In genomic region chr1:53180951-53181350, GRCh38 we compare ENCODE assay signal across 23 cellular contexts. TPM values are rescaled to one million over a fixed set of nuclear protein-coding genes. Genes with fewer than 3 reads are reported as not detected.
DNase-seq lines count a peak whose midpoint lies in the region; ATAC-seq, FAIRE-seq and TF ChIP-seq lines count a peak whose summit lies in the region.
"Had no signal": no experiment of that assay in that cellular context is flagged by ENCODE, and none has a peak within 500 bp of the region (broad histone marks: within the 10 kb centered on the region; RNA-seq: fewer than 3 reads in every experiment).

No MANE protein-coding gene starts in this region.

- peak overlapping the region; percentile 92 for H3K27ac ChIP-seq in AG04450 (ENCODE audit: low read depth, low read length)
- no peak overlapping the region for H3K27ac ChIP-seq in KMS-11
- peak overlapping the region; percentile 68 for H3K27ac ChIP-seq in fibroblast of lung (ENCODE audit: insufficient read depth, low read length)
- H3K27ac ChIP-seq in small intestine (ENCODE audit: low read depth in 1 of 2, low read length in 1 of 2): no peak overlapping the region
- no peak overlapping the region for H3K27ac ChIP-seq in brain microvascular endothelial cell
- H3K27ac ChIP-seq: A549 had no signal

- WGBS in small intestine, 3 donors: 90 to 94% (median 92%) methylated on average over 5 of the region's 5 CpGs

- no peak overlapping the region for H3K27ac Mint-ChIP-seq in activated T-cell treated with anti-CD3 and anti-CD28 coated beads, Interleukin-2, amount 50 U/mL, for 24 hours
- H3K27ac Mint-ChIP-seq: CD4-positive, alpha-beta memory T cell had no signal

- H3K79me2 ChIP-seq in KMS-11 (ENCODE audit: insufficient read depth, low read depth) (no peaks in the 10 kb centered on the region), fibroblast of lung (ENCODE audit: control insufficient read depth, insufficient read depth, low read length) (no peaks in the 10 kb centered on the region)

- CTCF ChIA-PET in AG04450 (lab: Charles Lee): interaction anchor here (0.6 to 1.7 kb wide), 3 partner anchors 95 to 393 kb away, joined by 3 to 4 read pairs (median 3); no protein-coding TSS in a partner anchor

- no peaks in the 10 kb centered on the region for H3K4me1 ChIP-seq in KMS-11 (ENCODE audit: low read depth, poor library complexity, severe bottlenecking)
- peaks cover 51% of the 10 kb centered on the region for H3K4me1 ChIP-seq in fibroblast of lung (ENCODE audit: control insufficient read depth, extremely low read depth, insufficient read depth, low read length)
- peaks cover 2 to 8% of the 10 kb centered on the region in 2 donors for H3K4me1 ChIP-seq in small intestine (ENCODE audit: control insufficient read depth in 2 of 2, insufficient read depth in 1 of 2, low read depth in 1 of 2, low read length in 1 of 2)
- H3K4me1 ChIP-seq: HAP-1 had no signal

- no peaks in the 10 kb centered on the region for H3K36me3 Mint-ChIP-seq in activated T-cell treated with anti-CD3 and anti-CD28 coated beads, Interleukin-2, amount 50 U/mL, for 24 hours (ENCODE audit: low read depth)
- H3K36me3 Mint-ChIP-seq: CD4-positive, alpha-beta memory T cell had no signal

- H2AFZ ChIP-seq in KMS-11 (ENCODE audit: low read depth) (peak overlapping the region; percentile 5; the same call in 1 of the 2 replicates), fibroblast of lung (ENCODE audit: low read length) (no peak overlapping the region)

- no peak for ATAC-seq in GM19351 (IDR thresholded peaks at IDR 0.05; ENCODE audit: unreplicated experiment)
- ATAC-seq: A549 had no signal

- no peaks in the 10 kb centered on the region for H3K27me3 ChIP-seq in AG04450 (ENCODE audit: control insufficient read depth, insufficient read depth, low read length)
- no peaks in the 10 kb centered on the region for H3K27me3 ChIP-seq in KMS-11 (ENCODE audit: insufficient read depth, low read depth)
- H3K27me3 ChIP-seq in fibroblast of lung (ENCODE audit: control insufficient read depth, insufficient read depth, low read length): no peaks in the 10 kb centered on the region
- no peaks in the 10 kb centered on the region for H3K27me3 ChIP-seq in small intestine (ENCODE audit: control insufficient read depth in 2 of 2, insufficient read depth in 2 of 2, low read length in 2 of 2)
- H3K27me3 ChIP-seq in brain microvascular endothelial cell (replicated peaks): no peaks in the 10 kb centered on the region

- H3K9ac ChIP-seq in KMS-11: no peak overlapping the region
- no peak overlapping the region for H3K9ac ChIP-seq in fibroblast of lung (ENCODE audit: insufficient read depth, low read length)

- no peaks in the 10 kb centered on the region for H3K36me3 ChIP-seq in KMS-11 (ENCODE audit: insufficient read depth)
- no peaks in the 10 kb centered on the region for H3K36me3 ChIP-seq in fibroblast of lung (ENCODE audit: control insufficient read depth, insufficient read depth, low read length)
- H3K36me3 ChIP-seq in small intestine (ENCODE audit: control insufficient read depth in 2 of 2, insufficient read depth in 2 of 2, low read length in 2 of 2): no peaks in the 10 kb centered on the region
- no peaks in the 10 kb centered on the region for H3K36me3 ChIP-seq in brain microvascular endothelial cell (replicated peaks)
- H3K36me3 ChIP-seq: HAP-1 had no signal

- no peak for DNase-seq in AG04450 (ENCODE audit: low read depth, low spot score)
- no peak for DNase-seq in fibroblast of lung (ENCODE audit: low read depth in 2 of 2)
- DNase-seq in small intestine: peak; percentile 68
- no peak for DNase-seq in brain microvascular endothelial cell
- DNase-seq in activated T-cell treated with anti-CD3 and anti-CD28 coated beads, Interleukin-2, amount 50 U/mL, for 24 hours: no peak
- DNase-seq: 8988T; ACHN; C1 segment of cervical spinal cord; Calu3; CD4-positive, alpha-beta memory T cell; COR-L47; DMS53; DMS79 treated with DMSO at 0.1 percent for 48 hours; GF-D8; GOT3 had no signal

- H3K9me3 Mint-ChIP-seq in activated T-cell treated with anti-CD3 and anti-CD28 coated beads, Interleukin-2, amount 50 U/mL, for 24 hours: no peaks in the 10 kb centered on the region
- H3K9me3 Mint-ChIP-seq: CD4-positive, alpha-beta memory T cell had no signal

- peaks cover 11% of the 10 kb centered on the region for H3K27me3 Mint-ChIP-seq in activated T-cell treated with anti-CD3 and anti-CD28 coated beads, Interleukin-2, amount 50 U/mL, for 24 hours

- no peaks in the 10 kb centered on the region for H3K4me1 Mint-ChIP-seq in activated T-cell treated with anti-CD3 and anti-CD28 coated beads, Interleukin-2, amount 50 U/mL, for 24 hours (ENCODE audit: low read depth)
- H3K4me1 Mint-ChIP-seq: CD4-positive, alpha-beta memory T cell had no signal

- no peak overlapping the region for H3K4me3 Mint-ChIP-seq in activated T-cell treated with anti-CD3 and anti-CD28 coated beads, Interleukin-2, amount 50 U/mL, for 24 hours
- H3K4me3 Mint-ChIP-seq: CD4-positive, alpha-beta memory T cell had no signal

- FAIRE-seq in small intestine (lab: Jason Lieb, UNC): no peak
- FAIRE-seq: A549, GM12891, GM18507, H54 had no signal

- in situ Hi-C loops in brain microvascular endothelial cell (cut with HindIII; ENCODE audit: low pct_ligation_motif_present, low sequenced_read_pairs): no loop called here

- no peaks in the 10 kb centered on the region for H3K9me3 ChIP-seq in AG04450 (ENCODE audit: control insufficient read depth, insufficient read depth, low read length)
- no peaks in the 10 kb centered on the region for H3K9me3 ChIP-seq in fibroblast of lung (ENCODE audit: control insufficient read depth, insufficient read depth, low read depth, low read length)
- H3K9me3 ChIP-seq in small intestine (ENCODE audit: control insufficient read depth, low read depth): no peaks in the 10 kb centered on the region
- H3K9me3 ChIP-seq: A549, HAP-1 had no signal

- POLR2A ChIA-PET in AG04450 (lab: Yijun Ruan, JAX): interaction anchor here (1.3 kb wide), 1 partner anchor 73 kb away, joined by 6 read pairs; no protein-coding TSS in a partner anchor

- H3K4me2 ChIP-seq in KMS-11 (no peak overlapping the region), fibroblast of lung (ENCODE audit: extremely low read depth, insufficient read depth, low read length) (no peak overlapping the region)
- H3K4me2 ChIP-seq: A549 had no signal

- H4K20me1 ChIP-seq in KMS-11 (ENCODE audit: insufficient read depth) (no peaks in the 10 kb centered on the region), fibroblast of lung (ENCODE audit: control insufficient read depth, extremely low read depth, insufficient read depth, low read length) (no peaks in the 10 kb centered on the region)

- H3K4me3 ChIP-seq in AG04450 (ENCODE audit: low read depth, low read length) (no peak overlapping the region), KMS-11 (IDR thresholded peaks at IDR 0.05; ENCODE audit: insufficient read depth, low read depth, low read length) (no peak overlapping the region), fibroblast of lung (replicated peaks in 1 of 4; ENCODE audit: control extremely low read depth in 1 of 4, insufficient read depth in 1 of 4, low read depth in 3 of 4, low read length in 4 of 4) (no peak overlapping the region), small intestine (ENCODE audit: low read depth in 1 of 2, low read length in 2 of 2) (no peak overlapping the region), brain microvascular endothelial cell (ENCODE audit: low read depth, low read length) (no peak overlapping the region)
- H3K4me3 ChIP-seq: A549, HAP-1 had no signal

- TF ChIP-seq CTCF in AG04450 (IDR thresholded peaks at IDR 0.05; ENCODE audit: low read depth, low read length): no peak
- no peak for TF ChIP-seq CTCF in KMS-11 (conservative IDR thresholded peaks at IDR 0.05; ENCODE audit: low read depth, low read length)
- TF ChIP-seq CTCF in fibroblast of lung (conservative IDR thresholded peaks at IDR 0.05 in 1 of 2, IDR thresholded peaks at IDR 0.05 in 1 of 2; ENCODE audit: low read depth in 1 of 2, low read length in 2 of 2): no peak
- no peak for TF ChIP-seq CTCF in brain microvascular endothelial cell (IDR thresholded peaks at IDR 0.05; ENCODE audit: low read depth, low read length, missing control alignments)

RNA-seq across cellular contexts. Expression of gene CPT2, which starts 15.7 kb away (rescaled TPM):
- polyA plus RNA-seq in AG04450 (2011; rRNA removed) (17.6 and 18.8 TPM in 2 replicates), fibroblast of lung (17.2 and 17.3 TPM in 2 replicates), small intestine (10 to 100 TPM; 28.1 to 35.8 (median 34.9) TPM)
- 13.6 and 13.7 TPM in 2 replicates for polyA minus RNA-seq in AG04450 (2011; rRNA and poly(A)+ RNA removed)
- total RNA-seq in fibroblast of lung: 13.4 and 18.3 TPM in 2 replicates
- 11.4 TPM in 2 replicates for polyA plus RNA-seq in fibroblast of lung (2012)
- 12.4 and 14.3 TPM in 2 replicates for polyA minus RNA-seq in fibroblast of lung (ENCODE audit: low replicate concordance)

RNA-seq across cellular contexts. Expression of gene SLC1A7, which starts 38.5 kb away (rescaled TPM):
- 0.05 and 0.11 TPM in 2 replicates for polyA plus RNA-seq in AG04450 (2011; rRNA removed)
- not detected in 2 replicates for polyA minus RNA-seq in AG04450 (2011; rRNA and poly(A)+ RNA removed)
- 0.26 and 0.33 TPM in 2 replicates for total RNA-seq in fibroblast of lung
- polyA plus RNA-seq in fibroblast of lung: 0.09 and 0.15 TPM in 2 replicates
- 0.58 and 1.0 TPM in 2 replicates for polyA plus RNA-seq in fibroblast of lung (2012)
- polyA minus RNA-seq in fibroblast of lung (ENCODE audit: low replicate concordance): 1.9 TPM in 1 of 2 replicates, not detected in the other
- 1 to 10 TPM in 2 of 3 donors, under 1 TPM in 1; 0.73 to 9.2 (median 8.6) TPM for polyA plus RNA-seq in small intestine
- total RNA-seq: Calu3; CD4-positive, alpha-beta memory T cell; Daoy had no signal
- polyA plus RNA-seq: CD4-positive, alpha-beta memory T cell had no signal

RNA-seq across cellular contexts. Expression of gene CZIB, which starts 39.5 kb away (rescaled TPM):
- polyA plus RNA-seq in AG04450 (2011; rRNA removed) (82.5 and 89.6 TPM in 2 replicates), fibroblast of lung (73.1 and 99.4 TPM in 2 replicates), small intestine (10 to 100 TPM; 40.0 to 53.9 (median 45.4) TPM)
- 31.1 and 34.1 TPM in 2 replicates for polyA minus RNA-seq in AG04450 (2011; rRNA and poly(A)+ RNA removed)
- 56.5 and 60.6 TPM in 2 replicates for total RNA-seq in fibroblast of lung
- polyA plus RNA-seq in fibroblast of lung (2012): 65.2 and 79.0 TPM in 2 replicates
- polyA minus RNA-seq in fibroblast of lung (ENCODE audit: low replicate concordance): 19.0 and 20.2 TPM in 2 replicates

RNA-seq across cellular contexts. Expression of gene MAGOH, which starts 57.4 kb away (rescaled TPM):
- polyA plus RNA-seq in AG04450 (2011; rRNA removed): 20.3 and 37.6 TPM in 2 replicates
- polyA minus RNA-seq in AG04450 (2011; rRNA and poly(A)+ RNA removed): 45.7 and 46.2 TPM in 2 replicates
- 33.0 and 35.2 TPM in 2 replicates for total RNA-seq in fibroblast of lung
- polyA plus RNA-seq in fibroblast of lung: 34.5 and 45.5 TPM in 2 replicates
- 76.0 and 83.4 TPM in 2 replicates for polyA plus RNA-seq in fibroblast of lung (2012)
- 1.6 and 2.3 TPM in 2 replicates for polyA minus RNA-seq in fibroblast of lung (ENCODE audit: low replicate concordance)
- polyA plus RNA-seq in small intestine: 100 to 1,000 TPM in 1 of 3 donors, 10 to 100 TPM in 2; 72.7 to 116 (median 97.7) TPM

Comparison
In these comparisons a context has a peak if more than half of its experiments do, and no peak if none do; other contexts are left out.
1. H3K27ac ChIP-seq: peak in AG04450 (single experiment) and fibroblast of lung (single experiment); none in KMS-11 (single experiment), small intestine (0 of 2) and brain microvascular endothelial cell (single experiment).